ENCODE assay signal across 8 cellular contexts in the genomic region with DNA sequence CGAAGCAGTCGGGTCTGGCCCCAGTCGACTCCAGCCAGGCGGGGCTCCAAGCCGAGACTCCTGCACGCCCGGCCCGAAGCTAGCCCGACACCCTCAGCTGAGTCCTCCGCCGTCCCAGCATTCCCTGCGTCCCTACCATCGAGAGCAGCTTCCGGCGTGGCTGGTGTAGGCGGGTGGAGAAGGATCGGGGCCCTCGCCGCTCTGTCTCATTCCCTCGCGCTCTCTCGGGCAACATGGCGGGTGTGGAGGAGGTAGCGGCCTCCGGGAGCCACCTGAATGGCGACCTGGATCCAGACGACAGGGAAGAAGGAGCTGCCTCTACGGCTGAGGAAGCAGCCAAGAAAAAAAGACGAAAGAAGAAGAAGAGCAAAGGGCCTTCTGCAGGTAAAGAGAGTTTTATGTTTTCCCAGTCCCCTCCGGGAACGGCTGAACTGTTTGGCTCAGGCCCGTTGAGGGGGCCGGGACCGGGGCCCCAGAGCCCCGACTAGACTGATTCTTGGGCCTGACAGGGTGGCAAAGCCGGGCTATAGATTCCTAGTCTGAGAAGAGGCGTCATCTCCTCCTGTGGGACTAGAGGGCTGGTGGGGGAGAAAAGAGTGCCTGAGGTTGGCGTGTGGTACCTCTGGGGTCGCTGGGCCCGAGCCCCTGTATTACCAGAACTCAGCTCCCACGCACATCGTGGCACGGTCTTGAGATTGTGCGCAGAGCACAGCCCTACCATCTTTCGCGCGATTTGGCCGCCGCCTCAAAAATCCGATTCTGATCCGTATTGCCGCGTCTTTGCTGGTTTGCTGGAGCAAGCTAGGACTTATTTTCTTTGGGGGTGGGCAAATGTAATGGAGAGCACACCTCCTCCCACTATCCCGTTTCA. TPM values are rescaled to one million over a fixed set of nuclear protein-coding genes. Genes with fewer than 3 reads are reported as not detected.
A peak's percentile ranks its signal among the peaks of the same experiment; 100 is the strongest.
DNase-seq lines count a peak whose midpoint lies in the region; ATAC-seq, FAIRE-seq and TF ChIP-seq lines count a peak whose summit lies in the region.

A gene (plus strand): TSS at position 206 of the 871 bp plus-strand sequence. CDS start 28 bp downstream, at position 234.

- H3K4me1 ChIP-seq in body of pancreas (peaks cover 49% of the 10 kb centered on the region), sigmoid colon (peaks cover 0 to 47% (median 26%) of the 10 kb centered on the region in 4 donors)

- peaks cover 0 to 2% of the 10 kb centered on the region in 2 donors for H3K36me3 ChIP-seq in body of pancreas (replicated peaks in 1 of 2; ENCODE audit: insufficient read depth in 1 of 2, low read depth in 2 of 2)
- peaks cover 0 to 32% (median 6%) of the 10 kb centered on the region in 4 donors for H3K36me3 ChIP-seq in sigmoid colon

- WGBS in body of pancreas, 2 donors, result 0% methylated on average over 22 to 54 of the region's 54 CpGs
- whole genome bisulfite sequencing in sigmoid colon, 2 donors, result 0% methylated on average over 54 of the region's 54 CpGs

- peak; percentile 82 for FAIRE-seq in TTC549 (lab: Jason Lieb, UNC)

- TF ChIP-seq EP300 in sigmoid colon (IDR thresholded peaks at IDR 0.05), result peak in 1 of 4 donors; percentile 13

- peak; percentile 91 for DNase-seq in NCI-H2107 treated with DMSO at 0.1 percent for 48 hours (lab: John Stamatoyannopoulos, UW; ENCODE audit: unreplicated experiment)
- peak; percentile 96 to 98 (median 98) for DNase-seq in body of pancreas
- DNase-seq in iPS DF 19.7 (ENCODE audit: low read depth, low spot score), result peak; percentile 88
- peak; percentile 98 for DNase-seq in sigmoid colon

- intact Hi-C loops in body of pancreas (cut with DNase I) (no loop called here), sigmoid colon (cut with DNase I) (loop anchor here (5.0 kb wide), 3 partner anchors 77 to 357 kb away; no protein-coding TSS in a partner anchor)

- TF ChIP-seq CTCF in 22Rv1 (IDR thresholded peaks at IDR 0.05) (no peak), body of pancreas (IDR thresholded peaks at IDR 0.05) (no peak), sigmoid colon (IDR thresholded peaks at IDR 0.05) (no peak)

- H3K4me3 ChIP-seq in body of pancreas (peak within 1 kb of the TSS; percentile 85 to 92), sigmoid colon (peak within 1 kb of the TSS; percentile 61 to 83 (median 74))

- H3K27ac ChIP-seq in 22Rv1 (peak within 1 kb of the TSS; percentile 99), body of pancreas (peak within 1 kb of the TSS; percentile 86 to 96 (median 91)), sigmoid colon (peak within 1 kb of the TSS; percentile 81 to 93 (median 90))

- peak; percentile 95 to 99 (median 99) for TF ChIP-seq POLR2A in body of pancreas (IDR thresholded peaks at IDR 0.05)
- peak; percentile 90 for TF ChIP-seq POLR2A in sigmoid colon (IDR thresholded peaks at IDR 0.05)

- H3K27me3 ChIP-seq in body of pancreas (no peaks in the 10 kb centered on the region), sigmoid colon (no peaks in the 10 kb centered on the region)

- H3K9me3 ChIP-seq in body of pancreas (no peaks in the 10 kb centered on the region), sigmoid colon (no peaks in the 10 kb centered on the region)

- ATAC-seq in GM18520 (IDR thresholded peaks at IDR 0.05; ENCODE audit: unreplicated experiment) (peak; percentile 93), HG03064 (IDR thresholded peaks at IDR 0.05; ENCODE audit: low read depth, unreplicated experiment) (peak; percentile 96), body of pancreas (peak; percentile 98)

RNA-seq across cellular contexts. Expression of the gene that starts here (rescaled TPM):
- total RNA-seq in body of pancreas (10 to 100 TPM; 38.2 to 55.0 TPM), sigmoid colon (100 to 1,000 TPM in 1 of 4 donors, 10 to 100 TPM in 3; 75.1 to 152 (median 85.0) TPM)
- 10 to 100 TPM; 45.6 to 49.7 (median 47.6) TPM for polyA plus RNA-seq in sigmoid colon

Comparison
In these comparisons a context has a peak if more than half of its experiments do, and no peak if none do; other contexts are left out.
1. Peak in every context shown above with its lines: DNase-seq, ATAC-seq, H3K4me3 ChIP-seq and H3K27ac ChIP-seq.